29 cellular contexts compared by ENCODE assay signal in the genomic region with DNA sequence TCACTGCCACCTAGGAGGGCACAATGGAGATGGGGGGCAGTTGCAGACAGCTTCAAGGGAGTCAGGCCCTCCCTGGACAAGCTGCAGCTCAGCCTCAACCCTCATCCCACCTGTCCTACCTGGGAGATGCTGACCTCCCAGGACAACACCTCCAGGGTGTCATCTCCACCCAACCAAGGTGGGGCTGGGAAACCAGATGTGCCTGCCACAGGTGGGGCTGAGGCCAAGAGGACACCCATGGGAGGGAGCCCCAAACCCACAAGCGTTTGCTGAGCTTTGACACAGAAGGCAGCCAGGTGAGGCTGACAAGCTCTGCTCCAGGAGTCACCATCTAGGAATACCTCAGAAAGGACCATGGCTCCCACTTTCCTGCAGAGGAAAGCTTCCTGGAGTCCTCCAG.
"Had no signal": no experiment of that assay in that cellular context is flagged by ENCODE, and none has a peak within 500 bp of the region (broad histone marks: within the 10 kb centered on the region; RNA-seq: fewer than 3 reads in every experiment).

No MANE protein-coding gene starts in this region.

- H3K9me3 Mint-ChIP-seq: activated B cell treated with CpG ODN at 0.5 μM for 24 hours; activated CD4-positive, alpha-beta memory T cell treated with anti-CD3 and anti-CD28 coated beads, Interleukin-2, amount 10 ng/mL, durations not matched to agents 7 days and 5 days; activated naive CD4-positive, alpha-beta T cell treated with anti-CD3 and anti-CD28 coated beads for 36 hours; central memory CD8-positive, alpha-beta T cell; T-cell had no signal

- H3K4me3 ChIP-seq: MG63, SK-N-MC had no signal

- H3K4me3 Mint-ChIP-seq: activated B cell treated with CpG ODN at 0.5 μM for 24 hours; activated CD4-positive, alpha-beta memory T cell treated with anti-CD3 and anti-CD28 coated beads, Interleukin-2, amount 10 ng/mL, durations not matched to agents 7 days and 5 days; activated CD4-positive, alpha-beta T cell treated with anti-CD3 and anti-CD28 coated beads for 36 hours; activated naive CD4-positive, alpha-beta T cell treated with anti-CD3 and anti-CD28 coated beads for 36 hours; activated naive CD8-positive, alpha-beta T cell; brain; central memory CD8-positive, alpha-beta T cell; T-cell had no signal

- H3K27ac Mint-ChIP-seq: activated B cell treated with CpG ODN at 0.5 μM for 24 hours; activated CD4-positive, alpha-beta memory T cell treated with anti-CD3 and anti-CD28 coated beads, Interleukin-2, amount 10 ng/mL, durations not matched to agents 7 days and 5 days; activated CD4-positive, alpha-beta T cell treated with anti-CD3 and anti-CD28 coated beads for 36 hours; activated naive CD4-positive, alpha-beta T cell treated with anti-CD3 and anti-CD28 coated beads for 36 hours; activated naive CD8-positive, alpha-beta T cell had no signal

- H3K27me3 Mint-ChIP-seq: activated B cell treated with CpG ODN at 0.5 μM for 24 hours; activated CD4-positive, alpha-beta T cell treated with anti-CD3 and anti-CD28 coated beads for 36 hours; activated naive CD8-positive, alpha-beta T cell; central memory CD8-positive, alpha-beta T cell; T-cell had no signal

- H3K36me3 ChIP-seq: MG63 had no signal

- DNase-seq: activated B cell treated with CpG ODN at 0.5 μM for 24 hours; activated CD4-positive, alpha-beta memory T cell treated with anti-CD3 and anti-CD28 coated beads, Interleukin-2, amount 10 ng/mL, durations not matched to agents 7 days and 5 days; activated CD4-positive, alpha-beta T cell treated with anti-CD3 and anti-CD28 coated beads for 36 hours; activated CD4-positive, alpha-beta T cell treated with anti-CD3 and anti-CD28 coated beads, Interleukin-2, amount 50 U/mL, for 1 hour; activated CD8-positive, alpha-beta memory T cell treated with anti-CD3 and anti-CD28 coated beads, Interleukin-2, amount 50 U/mL, for 4 hours; activated gamma-delta T cell; activated naive CD4-positive, alpha-beta T cell treated with anti-CD3 and anti-CD28 coated beads for 36 hours; amygdala; MG63; NCI-H1105; NCI-H1436; NCI-H1694 treated with DMSO at 0.1 percent for 48 hours; NCI-H2029 treated with DMSO at 0.1 percent for 48 hours; NCI-H510A treated with DMSO at 0.1 percent for 48 hours; NCI-H69; NK-92 treated with Interleukin-12 subunit alpha and Interleukin-12 subunit beta, amount 100 ng/mL, for 24 hours; OCI-M1; RPMI8226; T-cell; T-helper 2 cell; T1000 had no signal

- FAIRE-seq: astrocyte, TTC549 had no signal

- H3K27ac ChIP-seq: SK-N-MC had no signal

- H3K9me3 ChIP-seq: MG63 had no signal

- H3K27me3 ChIP-seq: MG63 had no signal

- ATAC-seq: activated CD4-positive, alpha-beta T cell treated with anti-CD3 and anti-CD28 coated beads for 36 hours; Panc1; Right ventricle myocardium inferior; T-cell had no signal

- H3K36me3 Mint-ChIP-seq: activated naive CD8-positive, alpha-beta T cell; brain; T-cell had no signal
